ENCODE assay signal across 1 cellular context in the genomic region with DNA sequence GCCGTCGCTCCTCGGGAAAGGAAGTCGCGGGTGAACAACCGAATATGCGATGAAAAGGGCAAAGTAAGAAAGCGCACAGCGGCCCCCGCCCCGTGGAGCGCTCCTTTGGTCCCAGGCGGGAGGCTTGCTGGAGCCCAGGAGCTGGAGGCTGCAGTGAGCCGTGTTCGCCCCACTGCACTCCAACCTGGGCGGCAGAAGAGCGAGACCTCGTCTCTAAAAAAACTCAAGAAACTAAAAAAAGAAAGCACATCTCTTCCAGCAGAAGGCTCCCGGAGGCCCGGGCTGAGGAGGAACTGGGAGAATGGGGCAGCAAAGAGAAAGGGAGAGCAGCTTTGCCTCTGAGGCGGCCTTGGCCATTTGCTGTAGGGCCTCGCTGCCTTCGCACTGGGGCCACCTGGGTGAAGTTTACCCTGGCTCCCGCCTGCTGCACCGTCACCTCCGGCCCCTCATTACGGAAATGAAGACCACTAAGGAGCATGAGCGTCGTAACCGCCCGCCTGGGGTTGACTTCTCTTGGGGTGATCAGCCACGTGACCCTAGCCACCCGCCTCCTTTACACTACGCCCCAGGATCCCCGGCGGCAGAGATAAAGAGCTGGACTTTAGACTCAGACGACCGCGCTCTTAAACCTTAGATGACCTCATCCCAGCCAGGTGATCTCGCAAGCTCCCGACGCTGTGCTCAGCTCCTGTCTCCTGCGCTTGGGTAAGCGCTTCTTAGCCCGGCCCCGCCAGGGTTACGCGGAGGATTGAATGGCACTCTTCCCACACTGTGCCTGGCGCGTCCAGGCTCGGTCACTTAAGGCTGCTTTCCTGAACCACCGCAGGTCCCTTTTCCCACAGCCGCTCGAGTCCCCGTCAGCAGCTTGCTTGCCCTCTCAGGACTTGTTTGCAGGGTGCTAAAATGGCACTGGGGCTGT.
TF ChIP-seq lines count a peak whose summit lies in the region.

No MANE protein-coding gene starts in this region.

TF ChIP-seq in IMR-90, 13 proteins besides CTCF, POLR2A, EP300 and RAD21 (continued from another document):
- TF ChIP-seq, protein P1, sequence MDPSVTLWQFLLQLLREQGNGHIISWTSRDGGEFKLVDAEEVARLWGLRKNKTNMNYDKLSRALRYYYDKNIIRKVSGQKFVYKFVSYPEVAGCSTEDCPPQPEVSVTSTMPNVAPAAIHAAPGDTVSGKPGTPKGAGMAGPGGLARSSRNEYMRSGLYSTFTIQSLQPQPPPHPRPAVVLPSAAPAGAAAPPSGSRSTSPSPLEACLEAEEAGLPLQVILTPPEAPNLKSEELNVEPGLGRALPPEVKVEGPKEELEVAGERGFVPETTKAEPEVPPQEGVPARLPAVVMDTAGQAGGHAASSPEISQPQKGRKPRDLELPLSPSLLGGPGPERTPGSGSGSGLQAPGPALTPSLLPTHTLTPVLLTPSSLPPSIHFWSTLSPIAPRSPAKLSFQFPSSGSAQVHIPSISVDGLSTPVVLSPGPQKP (IDR thresholded peaks at IDR 0.05; ENCODE audit: borderline replicate concordance, low read depth, low read length) = no peak
- TF ChIP-seq SMC3 (IDR thresholded peaks at IDR 0.05; ENCODE audit: low read depth, low read length) (no peak), MXI1 (IDR thresholded peaks at IDR 0.05; ENCODE audit: borderline replicate concordance, low read depth, low read length) (no peak)
